Comparison of ENCODE assay signal across 8 cellular contexts in the genomic region with DNA sequence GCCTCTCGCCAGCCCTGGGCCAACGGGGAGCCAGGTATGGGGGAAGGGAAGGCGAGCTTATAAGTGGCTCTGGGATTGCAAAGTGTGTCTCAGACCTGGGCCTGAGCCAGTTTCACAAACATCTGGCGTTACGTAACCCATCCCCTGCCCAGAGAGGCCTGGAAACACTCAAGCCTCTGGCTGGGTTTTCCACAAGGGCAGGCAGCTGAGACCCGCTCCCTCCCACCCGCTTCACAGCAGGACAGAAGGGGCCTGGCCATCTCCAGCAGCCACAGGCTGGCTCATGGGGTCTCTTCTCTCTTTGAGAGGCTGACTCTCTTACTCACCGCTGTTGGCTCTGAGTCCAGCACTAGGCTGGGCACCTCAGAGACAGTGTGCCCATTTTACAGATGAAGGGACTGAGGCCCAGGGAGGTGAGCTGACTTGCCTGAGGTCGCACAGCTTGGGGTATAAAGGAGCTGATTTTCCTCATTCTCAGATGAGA. TPM values are rescaled to one million over a fixed set of nuclear protein-coding genes. Genes with fewer than 3 reads are reported as not detected.
DNase-seq lines count a peak whose midpoint lies in the region; ATAC-seq and TF ChIP-seq lines count a peak whose summit lies in the region.

No MANE protein-coding gene starts in this region.

- no peaks in the 10 kb centered on the region for H3K9me3 ChIP-seq in mucosa of descending colon

- no peaks in the 10 kb centered on the region for H3K36me3 ChIP-seq in mucosa of descending colon (ENCODE audit: low read depth)

- H3K27ac Mint-ChIP-seq in activated T-helper 17 cell treated with anti-CD3 and anti-CD28 coated beads, Interleukin-2, amount 50 U/mL, for 72 hours, result no peak overlapping the region
- H3K27ac Mint-ChIP-seq in activated naive CD4-positive, alpha-beta T cell treated with anti-CD3 and anti-CD28 coated beads, Interleukin-2, amount 50 U/mL, for 72 hours, result no peak overlapping the region

- H3K4me1 Mint-ChIP-seq in activated T-helper 17 cell treated with anti-CD3 and anti-CD28 coated beads, Interleukin-2, amount 50 U/mL, for 72 hours, result peaks cover 3% of the 10 kb centered on the region

- peak overlapping the region; percentile 37 to 60 for H3K27ac ChIP-seq in coronary artery

- no peaks in the 10 kb centered on the region for H3K9me3 Mint-ChIP-seq in activated T-helper 17 cell treated with anti-CD3 and anti-CD28 coated beads, Interleukin-2, amount 50 U/mL, for 72 hours
- H3K9me3 Mint-ChIP-seq in activated naive CD4-positive, alpha-beta T cell treated with anti-CD3 and anti-CD28 coated beads, Interleukin-2, amount 50 U/mL, for 72 hours, result no peaks in the 10 kb centered on the region

- H3K4me3 ChIP-seq in coronary artery (no peak overlapping the region), mucosa of descending colon (no peak overlapping the region)

- no peak overlapping the region for H3K4me3 Mint-ChIP-seq in activated T-helper 17 cell treated with anti-CD3 and anti-CD28 coated beads, Interleukin-2, amount 50 U/mL, for 72 hours

- TF ChIP-seq CTCF in coronary artery (IDR thresholded peaks at IDR 0.05), result no peak
- no peak for TF ChIP-seq CTCF in mucosa of descending colon (IDR thresholded peaks at IDR 0.05)

- H3K36me3 Mint-ChIP-seq in activated T-helper 17 cell treated with anti-CD3 and anti-CD28 coated beads, Interleukin-2, amount 50 U/mL, for 72 hours (ENCODE audit: low read depth), result no peaks in the 10 kb centered on the region
- no peaks in the 10 kb centered on the region for H3K36me3 Mint-ChIP-seq in activated naive CD4-positive, alpha-beta T cell treated with anti-CD3 and anti-CD28 coated beads, Interleukin-2, amount 50 U/mL, for 72 hours

- DNase-seq in DMS153 treated with DMSO at 0.1 percent for 48 hours (lab: John Stamatoyannopoulos, UW; ENCODE audit: unreplicated experiment), result peak; percentile 15
- DNase-seq in NCI-H2227 treated with DMSO at 0.1 percent for 48 hours (lab: John Stamatoyannopoulos, UW), result peak; percentile 34
- peak; percentile 87 for DNase-seq in coronary artery (ENCODE audit: low spot score)
- peak; percentile 68 to 75 (median 71) for DNase-seq in mucosa of descending colon
- no peak for DNase-seq in activated naive CD4-positive, alpha-beta T cell treated with anti-CD3 and anti-CD28 coated beads, Interleukin-2, amount 50 U/mL, for 72 hours (ENCODE audit: low spot score in 2 of 2)

- peak; percentile 12 for ATAC-seq in mucosa of descending colon
- ATAC-seq in HG02973 (IDR thresholded peaks at IDR 0.05; ENCODE audit: unreplicated experiment), result no peak
- ATAC-seq in activated T-helper 17 cell treated with anti-CD3 and anti-CD28 coated beads, Interleukin-2, amount 50 U/mL, for 72 hours (replicated peaks), result no peak
- no peak for ATAC-seq in GM21390 (IDR thresholded peaks at IDR 0.05; ENCODE audit: unreplicated experiment)
- ATAC-seq in activated naive CD4-positive, alpha-beta T cell treated with anti-CD3 and anti-CD28 coated beads, Interleukin-2, amount 50 U/mL, for 72 hours, result no peak

- intact Hi-C loops in mucosa of descending colon (cut with DNase I, micrococcal nuclease), result no loop called here

- peaks cover 8% of the 10 kb centered on the region for H3K4me1 ChIP-seq in mucosa of descending colon (ENCODE audit: low read depth)

- H3K27me3 Mint-ChIP-seq in activated T-helper 17 cell treated with anti-CD3 and anti-CD28 coated beads, Interleukin-2, amount 50 U/mL, for 72 hours, result peaks cover 7% of the 10 kb centered on the region

RNA-seq across cellular contexts. Expression of gene TRIOBP, which starts 44.5 kb away (rescaled TPM):
- total RNA-seq in mucosa of descending colon, result 100 to 1,000 TPM in 1 of 3 donors, 10 to 100 TPM in 2; 78.2 to 107 (median 78.6) TPM
- total RNA-seq in activated T-helper 17 cell treated with anti-CD3 and anti-CD28 coated beads, Interleukin-2, amount 50 U/mL, for 72 hours, result 10 to 100 TPM; 28.2 to 36.9 TPM
- 10 to 100 TPM; 17.4 to 26.0 TPM for total RNA-seq in activated naive CD4-positive, alpha-beta T cell treated with anti-CD3 and anti-CD28 coated beads, Interleukin-2, amount 50 U/mL, for 72 hours

RNA-seq across cellular contexts. Expression of gene NOL12, which starts 55.2 kb away (rescaled TPM):
- total RNA-seq in mucosa of descending colon, result 10 to 100 TPM; 28.5 to 45.3 (median 42.6) TPM
- 10 to 100 TPM; 22.1 to 46.1 TPM for total RNA-seq in activated T-helper 17 cell treated with anti-CD3 and anti-CD28 coated beads, Interleukin-2, amount 50 U/mL, for 72 hours
- total RNA-seq in activated naive CD4-positive, alpha-beta T cell treated with anti-CD3 and anti-CD28 coated beads, Interleukin-2, amount 50 U/mL, for 72 hours, result 10 to 100 TPM; 24.0 to 42.1 TPM

Comparison
In these comparisons a context has a peak if more than half of its experiments do, and no peak if none do; other contexts are left out.
1. DNase-seq: peak in DMS153 treated with DMSO at 0.1 percent for 48 hours (single experiment), NCI-H2227 treated with DMSO at 0.1 percent for 48 hours (single experiment), coronary artery (single experiment) and mucosa of descending colon (3 of 3); none in activated naive CD4-positive, alpha-beta T cell treated with anti-CD3 and anti-CD28 coated beads, Interleukin-2, amount 50 U/mL, for 72 hours (0 of 2).